In genomic region chr3:112531358-112531781, GRCh38 we compare ENCODE assay signal across 8 cellular contexts. TPM values are rescaled to one million over a fixed set of nuclear protein-coding genes. Genes with fewer than 3 reads are reported as not detected.
A peak's percentile ranks its signal among the peaks of the same experiment; 100 is the strongest.
DNase-seq lines count a peak whose midpoint lies in the region; ATAC-seq and TF ChIP-seq lines count a peak whose summit lies in the region.

No MANE protein-coding gene starts in this region.

- CTCF ChIA-PET in mammary epithelial cell (lab: Charles Lee; ENCODE audit: low non-redundant PET) = no interaction called here

- ATAC-seq in memory B cell (ENCODE audit: low read depth) = peak; percentile 26

- H4K20me1 ChIP-seq in mammary epithelial cell (ENCODE audit: insufficient read depth, low read length) = no peaks in the 10 kb centered on the region

- no peaks in the 10 kb centered on the region for H3K4me1 ChIP-seq in mammary epithelial cell (ENCODE audit: insufficient read depth, low read length)

- DNase-seq in DMS 273 (lab: John Stamatoyannopoulos, UW; ENCODE audit: unreplicated experiment) (peak; percentile 53), DMS 273 treated with DMSO at 0.1 percent for 48 hours (lab: John Stamatoyannopoulos, UW) (no peak), NAMALWA (ENCODE audit: low spot score) (peak; percentile 69), mammary epithelial cell (no peak), memory B cell (ENCODE audit: low spot score in 2 of 2) (peak in 1 of 2 donors; percentile 13), HuH-7.5 (ENCODE audit: low spot score) (no peak), NCI-H345 treated with DMSO at 0.1 percent for 48 hours (lab: John Stamatoyannopoulos, UW; ENCODE audit: unreplicated experiment) (no peak), NCI-H510A treated with DMSO at 0.1 percent for 48 hours (lab: John Stamatoyannopoulos, UW) (no peak)

- peaks cover 32% of the 10 kb centered on the region for H3K36me3 ChIP-seq in mammary epithelial cell (ENCODE audit: insufficient read depth, low read length)

- in situ Hi-C loops in mammary epithelial cell (cut with MboI; ENCODE audit: low sequenced_read_pairs in 2 of 2) = no loop called here

- H2AFZ ChIP-seq in mammary epithelial cell (ENCODE audit: low read depth, low read length) = no peak overlapping the region

- H3K36me3 Mint-ChIP-seq in memory B cell = peaks cover 17% of the 10 kb centered on the region

- H3K9me3 Mint-ChIP-seq in memory B cell = no peaks in the 10 kb centered on the region

- no TSS peak for BruUV-seq in mammary epithelial cell (replicated peaks; lab: Mats Ljungman, UMichigan)

- no peak overlapping the region for H3K4me2 ChIP-seq in mammary epithelial cell (ENCODE audit: insufficient read depth, low read depth, low read length)

- H3K27ac Mint-ChIP-seq in memory B cell = no peak overlapping the region

- dilution Hi-C loops in mammary epithelial cell (cut with HindIII; ENCODE audit: low sequenced_read_pairs) = no loop called here

- no peaks in the 10 kb centered on the region for H3K79me2 ChIP-seq in mammary epithelial cell (ENCODE audit: insufficient read depth, low read length)

- intact Hi-C loops in mammary epithelial cell (cut with micrococcal nuclease) = no loop called here

- H3K4me1 Mint-ChIP-seq in memory B cell = no peaks in the 10 kb centered on the region

- H3K27me3 ChIP-seq in mammary epithelial cell (ENCODE audit: insufficient read depth, low read length) = no peaks in the 10 kb centered on the region

- no peak overlapping the region for H3K4me3 Mint-ChIP-seq in memory B cell

- H3K27ac ChIP-seq in mammary epithelial cell (ENCODE audit: insufficient read depth, low read depth, low read length) = no peak overlapping the region

- H3K4me3 ChIP-seq in mammary epithelial cell (replicated peaks in 1 of 3; ENCODE audit: insufficient read depth in 1 of 3, low read depth in 2 of 3, low read length in 3 of 3) = no peak overlapping the region

- H3K9ac ChIP-seq in mammary epithelial cell (ENCODE audit: insufficient read depth, low read length) = no peak overlapping the region

- H3K9me3 ChIP-seq in mammary epithelial cell (replicated peaks; ENCODE audit: insufficient read depth, low read length) = no peaks in the 10 kb centered on the region

- H3K27me3 Mint-ChIP-seq in memory B cell = no peaks in the 10 kb centered on the region

- peak; percentile 36 to 49 for TF ChIP-seq CTCF in mammary epithelial cell (conservative IDR thresholded peaks at IDR 0.05 in 1 of 2, IDR thresholded peaks at IDR 0.05 in 1 of 2; ENCODE audit: extremely low read depth in 1 of 2, insufficient read depth in 1 of 2, low read depth in 1 of 2, low read length in 2 of 2)

- 0% methylated on average over 1 of the region's 1 CpG for WGBS in mammary epithelial cell (ENCODE audit: low coverage, missing lambda C conversion rate)

RNA-seq across cellular contexts. Expression of gene ATG3, which starts 30.4 kb away (rescaled TPM):
- 10 to 100 TPM; 51.3 to 65.2 TPM for total RNA-seq in mammary epithelial cell
- polyA plus RNA-seq in mammary epithelial cell = 40.8 TPM
- polyA minus RNA-seq in mammary epithelial cell = 51.8 TPM

RNA-seq across cellular contexts. Expression of gene SLC35A5, which starts 30.5 kb away (rescaled TPM):
- 10 to 100 TPM; 26.9 to 58.3 TPM for total RNA-seq in mammary epithelial cell
- 16.4 TPM for polyA plus RNA-seq in mammary epithelial cell
- polyA minus RNA-seq in mammary epithelial cell = 3.9 TPM

RNA-seq across cellular contexts. Expression of gene BTLA, which starts 32.1 kb away (rescaled TPM):
- total RNA-seq in mammary epithelial cell = not detected
- polyA plus RNA-seq in mammary epithelial cell = not detected
- polyA minus RNA-seq in mammary epithelial cell = not detected

Comparison
In these comparisons a context has a peak if more than half of its experiments do, and no peak if none do; other contexts are left out.
1. DNase-seq: peak in DMS 273 (single experiment) and NAMALWA (single experiment); none in DMS 273 treated with DMSO at 0.1 percent for 48 hours (single experiment), mammary epithelial cell (single experiment), HuH-7.5 (single experiment), NCI-H345 treated with DMSO at 0.1 percent for 48 hours (single experiment) and NCI-H510A treated with DMSO at 0.1 percent for 48 hours (single experiment).